Comparison of ENCODE assay signal across 32 cellular contexts in the genomic region with DNA sequence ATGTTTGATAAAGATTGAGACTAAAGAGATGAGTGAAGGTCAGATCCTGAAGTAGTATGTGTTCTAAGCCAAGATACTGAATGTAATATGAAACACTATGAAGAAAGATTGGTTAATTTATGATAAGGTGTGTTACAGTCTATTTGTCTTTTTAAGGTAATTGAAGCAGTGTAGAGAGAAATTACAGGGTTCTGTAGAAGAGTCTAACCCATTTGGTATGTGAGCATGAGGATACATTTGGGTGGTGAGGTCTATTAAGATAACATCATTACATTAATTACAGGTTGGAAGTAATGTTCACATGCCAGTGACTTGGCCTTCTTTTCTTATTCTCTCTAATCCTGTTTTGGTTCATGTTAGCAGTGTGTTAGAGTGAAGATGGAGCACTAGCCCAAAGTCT.
"Had no signal": no experiment of that assay in that cellular context is flagged by ENCODE, and none has a peak within 500 bp of the region (broad histone marks: within the 10 kb centered on the region; RNA-seq: fewer than 3 reads in every experiment).

No MANE protein-coding gene starts in this region.

- H3K27ac Mint-ChIP-seq: activated B cell treated with CpG ODN at 0.5 μM for 24 hours; activated CD4-positive, alpha-beta memory T cell treated with anti-CD3 and anti-CD28 coated beads for 36 hours; activated CD4-positive, alpha-beta T cell treated with anti-CD3 and anti-CD28 coated beads, Interleukin-2, amount 10 ng/mL, durations not matched to agents 24 days and 14 days; activated CD8-positive, alpha-beta T cell treated with anti-CD3 and anti-CD28 coated beads for 36 hours; activated naive CD4-positive, alpha-beta T cell treated with anti-CD3 and anti-CD28 coated beads, Interleukin-2, amount 50 U/mL, for 72 hours; activated naive CD8-positive, alpha-beta T cell treated with anti-CD3 and anti-CD28 coated beads for 36 hours; activated T-cell treated with anti-CD3 and anti-CD28 coated beads, Interleukin-2, amount 50 U/mL, for 72 hours; activated T-helper 1 cell treated with anti-CD3 and anti-CD28 coated beads, Interleukin-12 subunit alpha, Interleukin-12 subunit beta, Interleukin-2, Interleukin-4 antibody, amounts not matched to agents 30 ng/mL and 10 ng/mL and 1 ng/mL, durations not matched to agents 14 hours and 24 hours and 36 hours; activated T-helper 17 cell treated with anti-CD3 and anti-CD28 coated beads, Interleukin-2, amount 50 U/mL, for 72 hours; T-helper 1 cell treated with Interleukin-12 subunit alpha and Interleukin-12 subunit beta and Interleukin-4 antibody, amounts not matched to agents 30 μg/mL and 1 μg/mL, for 36 hours; T-helper 2 cell treated with Interferon-gamma antibody and Interleukin-4, amounts not matched to agents 5 μg/mL and 100 μg/mL, for 36 hours had no signal

- H3K4me3 Mint-ChIP-seq: activated B cell treated with CpG ODN at 0.5 μM for 24 hours; activated CD4-positive, alpha-beta memory T cell treated with anti-CD3 and anti-CD28 coated beads for 36 hours; activated CD4-positive, alpha-beta T cell treated with anti-CD3 and anti-CD28 coated beads, Interleukin-2, amount 10 ng/mL, durations not matched to agents 24 days and 14 days; activated CD8-positive, alpha-beta T cell treated with anti-CD3 and anti-CD28 coated beads for 36 hours; activated naive CD8-positive, alpha-beta T cell treated with anti-CD3 and anti-CD28 coated beads for 36 hours; activated T-cell treated with anti-CD3 and anti-CD28 coated beads, Interleukin-2, amount 50 U/mL, for 4 hours; activated T-cell treated with anti-CD3 and anti-CD28 coated beads, Interleukin-2, amount 50 U/mL, for 72 hours; activated T-helper 1 cell treated with anti-CD3 and anti-CD28 coated beads, Interleukin-12 subunit alpha, Interleukin-12 subunit beta, Interleukin-2, Interleukin-4 antibody, amounts not matched to agents 30 ng/mL and 10 ng/mL and 1 ng/mL, durations not matched to agents 14 hours and 24 hours and 36 hours; activated T-helper 17 cell treated with anti-CD3 and anti-CD28 coated beads, Interleukin-2, amount 50 U/mL, for 72 hours; T-helper 1 cell treated with Interleukin-12 subunit alpha and Interleukin-12 subunit beta and Interleukin-4 antibody, amounts not matched to agents 30 μg/mL and 1 μg/mL, for 36 hours; T-helper 2 cell treated with Interferon-gamma antibody and Interleukin-4, amounts not matched to agents 5 μg/mL and 100 μg/mL, for 36 hours had no signal

- DNase-seq: activated B cell treated with CpG ODN at 0.5 μM for 24 hours; activated CD4-positive, alpha-beta memory T cell treated with anti-CD3 and anti-CD28 coated beads for 36 hours; activated CD4-positive, alpha-beta T cell treated with anti-CD3 and anti-CD28 coated beads for 4 hours; activated CD4-positive, alpha-beta T cell treated with anti-CD3 and anti-CD28 coated beads, Interleukin-2, amount 10 ng/mL, durations not matched to agents 24 days and 14 days; activated CD4-positive, alpha-beta T cell treated with anti-CD3 and anti-CD28 coated beads, Interleukin-2, amount 50 U/mL, for 1 hour; activated CD4-positive, alpha-beta T cell treated with anti-CD3 and anti-CD28 coated beads, Interleukin-2, amount 50 U/mL, for 4 hours; activated CD4-positive, CD25-positive, alpha-beta regulatory T cell treated with anti-CD3 and anti-CD28 coated beads, Interleukin-2, amount 50 U/mL, for 72 hours; activated CD8-positive, alpha-beta memory T cell treated with anti-CD3 and anti-CD28 coated beads, Interleukin-2, amount 50 U/mL, for 4 hours; activated CD8-positive, alpha-beta T cell treated with anti-CD3 and anti-CD28 coated beads for 36 hours; activated gamma-delta T cell; activated naive CD4-positive, alpha-beta T cell treated with anti-CD3 and anti-CD28 coated beads, Interleukin-2, amount 50 U/mL, for 16 hours; activated naive CD4-positive, alpha-beta T cell treated with Interleukin-2 at 50 U/mL for 16 hours; activated naive CD8-positive, alpha-beta T cell treated with anti-CD3 and anti-CD28 coated beads for 36 hours; activated T-cell treated with anti-CD3 and anti-CD28 coated beads for 4 hours; activated T-cell treated with anti-CD3 and anti-CD28 coated beads, Interleukin-2, amount 50 U/mL, for 1 hour; activated T-cell treated with anti-CD3 and anti-CD28 coated beads, Interleukin-2, amount 50 U/mL, for 4 hours; activated T-cell treated with anti-CD3 and anti-CD28 coated beads, Interleukin-2, amount 50 U/mL, for 72 hours; adrenal gland; amniotic stem cell; aorta; body of pancreas; brain microvascular endothelial cell; central memory CD4-positive, alpha-beta T cell; T-helper 2 cell; T-helper 9 cell had no signal

- H3K27me3 Mint-ChIP-seq: activated B cell treated with CpG ODN at 0.5 μM for 24 hours; activated CD4-positive, alpha-beta memory T cell treated with anti-CD3 and anti-CD28 coated beads for 36 hours; activated CD4-positive, alpha-beta T cell treated with anti-CD3 and anti-CD28 coated beads, Interleukin-2, amount 10 ng/mL, durations not matched to agents 24 days and 14 days; activated naive CD8-positive, alpha-beta T cell treated with anti-CD3 and anti-CD28 coated beads for 36 hours; activated T-helper 17 cell treated with anti-CD3 and anti-CD28 coated beads, Interleukin-2, amount 50 U/mL, for 72 hours had no signal

- H3K27ac ChIP-seq: adrenal gland, body of pancreas, brain microvascular endothelial cell, breast epithelium, VCaP had no signal

- H3K36me3 Mint-ChIP-seq: activated naive CD4-positive, alpha-beta T cell treated with anti-CD3 and anti-CD28 coated beads, Interleukin-2, amount 50 U/mL, for 72 hours; activated naive CD8-positive, alpha-beta T cell treated with anti-CD3 and anti-CD28 coated beads for 36 hours had no signal

- H3K9me3 Mint-ChIP-seq: activated B cell treated with CpG ODN at 0.5 μM for 24 hours; activated CD4-positive, alpha-beta memory T cell treated with anti-CD3 and anti-CD28 coated beads for 36 hours; activated CD4-positive, alpha-beta T cell treated with anti-CD3 and anti-CD28 coated beads, Interleukin-2, amount 10 ng/mL, durations not matched to agents 24 days and 14 days; activated CD8-positive, alpha-beta T cell treated with anti-CD3 and anti-CD28 coated beads for 36 hours; activated naive CD4-positive, alpha-beta T cell treated with anti-CD3 and anti-CD28 coated beads, Interleukin-2, amount 50 U/mL, for 72 hours; activated naive CD8-positive, alpha-beta T cell treated with anti-CD3 and anti-CD28 coated beads for 36 hours; activated T-cell treated with anti-CD3 and anti-CD28 coated beads, Interleukin-2, amount 50 U/mL, for 4 hours; activated T-cell treated with anti-CD3 and anti-CD28 coated beads, Interleukin-2, amount 50 U/mL, for 72 hours; activated T-helper 1 cell treated with anti-CD3 and anti-CD28 coated beads, Interleukin-12 subunit alpha, Interleukin-12 subunit beta, Interleukin-2, Interleukin-4 antibody, amounts not matched to agents 30 ng/mL and 10 ng/mL and 1 ng/mL, durations not matched to agents 14 hours and 24 hours and 36 hours; activated T-helper 17 cell treated with anti-CD3 and anti-CD28 coated beads, Interleukin-2, amount 50 U/mL, for 72 hours; T-helper 1 cell treated with Interleukin-12 subunit alpha and Interleukin-12 subunit beta and Interleukin-4 antibody, amounts not matched to agents 30 μg/mL and 1 μg/mL, for 36 hours; T-helper 2 cell treated with Interferon-gamma antibody and Interleukin-4, amounts not matched to agents 5 μg/mL and 100 μg/mL, for 36 hours had no signal

- H3K9me3 ChIP-seq: adrenal gland, body of pancreas, breast epithelium had no signal

- H3K36me3 ChIP-seq: brain microvascular endothelial cell, breast epithelium had no signal

- ATAC-seq: activated CD8-positive, alpha-beta T cell treated with anti-CD3 and anti-CD28 coated beads for 36 hours; activated naive CD4-positive, alpha-beta T cell treated with anti-CD3 and anti-CD28 coated beads, Interleukin-2, amount 50 U/mL, for 72 hours; activated T-cell treated with anti-CD3 and anti-CD28 coated beads, Interleukin-2, amount 50 U/mL, for 4 hours; activated T-cell treated with anti-CD3 and anti-CD28 coated beads, Interleukin-2, amount 50 U/mL, for 72 hours; activated T-helper 17 cell treated with anti-CD3 and anti-CD28 coated beads, Interleukin-2, amount 50 U/mL, for 72 hours; body of pancreas had no signal

- H3K4me3 ChIP-seq: adrenal gland, body of pancreas, breast epithelium had no signal

- H3K4me1 ChIP-seq: adrenal gland, body of pancreas, breast epithelium had no signal

- H3K4me1 Mint-ChIP-seq: activated B cell treated with CpG ODN at 0.5 μM for 24 hours; activated CD4-positive, alpha-beta T cell treated with anti-CD3 and anti-CD28 coated beads, Interleukin-2, amount 10 ng/mL, durations not matched to agents 24 days and 14 days; activated naive CD8-positive, alpha-beta T cell treated with anti-CD3 and anti-CD28 coated beads for 36 hours had no signal
